24 cellular contexts compared by ENCODE assay signal in genomic region chr15:80264031-80264430, GRCh38. TPM values are rescaled to one million over a fixed set of nuclear protein-coding genes. Genes with fewer than 3 reads are reported as not detected.
DNase-seq lines count a peak whose midpoint lies in the region; ATAC-seq, FAIRE-seq and TF ChIP-seq lines count a peak whose summit lies in the region.
"Had no signal": no experiment of that assay in that cellular context is flagged by ENCODE, and none has a peak within 500 bp of the region (broad histone marks: within the 10 kb centered on the region; RNA-seq: fewer than 3 reads in every experiment).

No MANE protein-coding gene starts in this region.

- H3K4me1 ChIP-seq in cardiac muscle cell (ENCODE audit: low read depth) (no peaks in the 10 kb centered on the region), right atrium auricular region (no peaks in the 10 kb centered on the region), astrocyte (ENCODE audit: insufficient read depth, low read length) (no peaks in the 10 kb centered on the region)
- H3K4me1 ChIP-seq: esophagus muscularis mucosa, SJSA1 had no signal

- no peak overlapping the region for H3K9ac ChIP-seq in astrocyte (ENCODE audit: low read length)

- no peaks in the 10 kb centered on the region for H4K20me1 ChIP-seq in astrocyte (ENCODE audit: insufficient read depth, low read length)

- H3K9me3 ChIP-seq in cardiac muscle cell (ENCODE audit: low read depth) (no peaks in the 10 kb centered on the region), right atrium auricular region (no peaks in the 10 kb centered on the region), astrocyte (ENCODE audit: insufficient read depth, low read depth, low read length) (no peaks in the 10 kb centered on the region)
- H3K9me3 ChIP-seq: esophagus muscularis mucosa, SJSA1 had no signal

- H3K4me1 Mint-ChIP-seq in astrocyte (ENCODE audit: low read depth, unreplicated experiment), result no peaks in the 10 kb centered on the region
- H3K4me1 Mint-ChIP-seq: activated naive CD4-positive, alpha-beta T cell treated with anti-CD3 and anti-CD28 coated beads, Interleukin-2, amount 10 ng/mL, durations not matched to agents 7 days and 5 days had no signal

- TF ChIP-seq CTCF in cardiac muscle cell (IDR thresholded peaks at IDR 0.05; ENCODE audit: low read depth, low read length) (no peak), right atrium auricular region (IDR thresholded peaks at IDR 0.05) (no peak), astrocyte (IDR thresholded peaks at IDR 0.05; ENCODE audit: insufficient read depth, low read depth, low read length) (no peak), fibroblast of the aortic adventitia (IDR thresholded peaks at IDR 0.05; ENCODE audit: insufficient read depth, low read length) (no peak)

- peak; percentile 31 to 69 for DNase-seq in cardiac muscle cell (ENCODE audit: low read depth in 1 of 2, low spot score in 1 of 2)
- DNase-seq in right atrium auricular region (ENCODE audit: low spot score), result no peak
- peak; percentile 6 for DNase-seq in astrocyte (ENCODE audit: low read depth)
- peak; percentile 25 for DNase-seq in fibroblast of the aortic adventitia (ENCODE audit: low read depth)
- DNase-seq in NCI-H1436 (lab: John Stamatoyannopoulos, UW), result no peak
- DNase-seq in left ventricle myocardium superior, result no peak
- DNase-seq: activated CD4-positive, alpha-beta T cell treated with anti-CD3 and anti-CD28 coated beads for 4 hours; activated naive CD4-positive, alpha-beta T cell treated with anti-CD3 and anti-CD28 coated beads, Interleukin-2, amount 10 ng/mL, durations not matched to agents 7 days and 5 days; CD8-positive, alpha-beta T cell; DMS79 treated with DMSO at 0.1 percent for 48 hours; hippocampal formation; MV-4-11; NCI-H2081 treated with DMSO at 0.1 percent for 48 hours; NCI-H524; stimulated activated naive CD8-positive, alpha-beta T cell treated with anti-CD3 and anti-CD28 coated beads, Interleukin-15, Interleukin-2, amounts not matched to agents 100 U/mL and 50 U/mL, for 24 hours; T1000 had no signal

- no peak overlapping the region for H3K27ac Mint-ChIP-seq in astrocyte (ENCODE audit: unreplicated experiment)
- H3K27ac Mint-ChIP-seq: activated naive CD4-positive, alpha-beta T cell treated with anti-CD3 and anti-CD28 coated beads, Interleukin-2, amount 10 ng/mL, durations not matched to agents 7 days and 5 days; CD8-positive, alpha-beta T cell; type B pancreatic cell had no signal

- no peaks in the 10 kb centered on the region for H3K79me2 ChIP-seq in astrocyte (ENCODE audit: insufficient read depth, low read length)

- H3K9me3 Mint-ChIP-seq in astrocyte (ENCODE audit: unreplicated experiment), result peaks cover 6% of the 10 kb centered on the region
- H3K9me3 Mint-ChIP-seq: activated naive CD4-positive, alpha-beta T cell treated with anti-CD3 and anti-CD28 coated beads, Interleukin-2, amount 10 ng/mL, durations not matched to agents 7 days and 5 days; type B pancreatic cell had no signal

- no peak overlapping the region for H3K4me3 Mint-ChIP-seq in astrocyte (ENCODE audit: unreplicated experiment)
- H3K4me3 Mint-ChIP-seq: activated naive CD4-positive, alpha-beta T cell treated with anti-CD3 and anti-CD28 coated beads, Interleukin-2, amount 10 ng/mL, durations not matched to agents 7 days and 5 days; CD8-positive, alpha-beta T cell; type B pancreatic cell had no signal

- no peak for ATAC-seq in HG03571 (IDR thresholded peaks at IDR 0.05; ENCODE audit: unreplicated experiment)
- ATAC-seq in GM18858 (IDR thresholded peaks at IDR 0.05; ENCODE audit: unreplicated experiment), result no peak
- ATAC-seq in left ventricle myocardium superior, result no peak
- ATAC-seq: CD8-positive, alpha-beta T cell; stimulated activated naive CD8-positive, alpha-beta T cell treated with anti-CD3 and anti-CD28 coated beads, Interleukin-15, Interleukin-2, amounts not matched to agents 100 U/mL and 50 U/mL, for 24 hours had no signal

- no peak overlapping the region for H3K27ac ChIP-seq in cardiac muscle cell
- H3K27ac ChIP-seq in right atrium auricular region, result no peak overlapping the region
- H3K27ac ChIP-seq in astrocyte (ENCODE audit: low read depth, low read length), result no peak overlapping the region
- H3K27ac ChIP-seq: esophagus muscularis mucosa, SJSA1 had no signal

- H3K36me3 ChIP-seq in cardiac muscle cell (no peaks in the 10 kb centered on the region), right atrium auricular region (no peaks in the 10 kb centered on the region), astrocyte (ENCODE audit: insufficient read depth, low read length) (no peaks in the 10 kb centered on the region)
- H3K36me3 ChIP-seq: esophagus muscularis mucosa, SJSA1 had no signal

- no peaks in the 10 kb centered on the region for H3K36me3 Mint-ChIP-seq in astrocyte (ENCODE audit: low read depth, unreplicated experiment)
- H3K36me3 Mint-ChIP-seq: activated naive CD4-positive, alpha-beta T cell treated with anti-CD3 and anti-CD28 coated beads, Interleukin-2, amount 10 ng/mL, durations not matched to agents 7 days and 5 days; CD8-positive, alpha-beta T cell; type B pancreatic cell had no signal

- no peak overlapping the region for H2AFZ ChIP-seq in astrocyte (ENCODE audit: low read depth, low read length)

- no peak overlapping the region for H3K4me2 ChIP-seq in astrocyte (ENCODE audit: low read length)

- FAIRE-seq in astrocyte (lab: Jason Lieb, UNC), result no peak

- H3K4me3 ChIP-seq in cardiac muscle cell (no peak overlapping the region), right atrium auricular region (no peak overlapping the region), astrocyte (ENCODE audit: insufficient read depth, low read depth, low read length) (no peak overlapping the region), fibroblast of the aortic adventitia (ENCODE audit: low read depth, low read length) (no peak overlapping the region)
- H3K4me3 ChIP-seq: esophagus muscularis mucosa, SJSA1 had no signal

- H3K27me3 ChIP-seq in cardiac muscle cell (peaks cover 63% of the 10 kb centered on the region), right atrium auricular region (no peaks in the 10 kb centered on the region), astrocyte (ENCODE audit: insufficient read depth, low read length) (no peaks in the 10 kb centered on the region)

- intact Hi-C loops in left ventricle myocardium superior (cut with micrococcal nuclease), result no loop called here

- H3K27me3 Mint-ChIP-seq in astrocyte (ENCODE audit: low read depth, unreplicated experiment), result peaks cover 74% of the 10 kb centered on the region

RNA-seq across cellular contexts. Expression of gene CTXND1, which starts 12.0 kb away (rescaled TPM):
- total RNA-seq in cardiac muscle cell (0.07 and 0.09 TPM in 2 replicates), right atrium auricular region (under 1 TPM; 0.22 to 0.59 TPM), astrocyte (not detected in 2 replicates), fibroblast of the aortic adventitia (ENCODE audit: low replicate concordance) (not detected in 2 replicates), left ventricle myocardium superior (3.2 TPM)
- 0.05 and 0.27 TPM in 2 replicates for polyA plus RNA-seq in cardiac muscle cell
- total RNA-seq: A673; CD8-positive, alpha-beta T cell; mononuclear cell; OCI-LY7; SJSA1 had no signal

Comparison
In these comparisons a context has a peak if more than half of its experiments do, and no peak if none do; other contexts are left out.
1. DNase-seq: peak in cardiac muscle cell (2 of 2), astrocyte (single experiment) and fibroblast of the aortic adventitia (single experiment); none in right atrium auricular region (single experiment), NCI-H1436 (single experiment) and left ventricle myocardium superior (single experiment).